8 cellular contexts compared by ENCODE assay signal in genomic region chr19:18416778-18417249, GRCh38. TPM values are rescaled to one million over a fixed set of nuclear protein-coding genes. Genes with fewer than 3 reads are reported as not detected.
DNase-seq lines count a peak whose midpoint lies in the region; ATAC-seq and TF ChIP-seq lines count a peak whose summit lies in the region.

No MANE protein-coding gene starts in this region.

- peaks cover 9% of the 10 kb centered on the region; the same call in 1 of the 2 replicates for H3K4me1 ChIP-seq in HEK293 (ENCODE audit: control insufficient read depth, insufficient read depth, low read length)

- no peak for TF ChIP-seq CTCF in HEK293 (tag by site-specific recombination; IDR thresholded peaks at IDR 0.05)
- no peak for TF ChIP-seq CTCF in epithelial cell of proximal tubule (conservative IDR thresholded peaks at IDR 0.05; ENCODE audit: low read depth, low read length)

- peaks cover 20% of the 10 kb centered on the region for H3K27me3 Mint-ChIP-seq in stimulated activated naive CD8-positive, alpha-beta T cell treated with anti-CD3 and anti-CD28 coated beads, Interleukin-15, Interleukin-2, amounts not matched to agents 100 ng/mL and 50 ng/mL, for 24 hours

- peaks cover 66% of the 10 kb centered on the region for H3K4me1 Mint-ChIP-seq in stimulated activated naive CD8-positive, alpha-beta T cell treated with anti-CD3 and anti-CD28 coated beads, Interleukin-15, Interleukin-2, amounts not matched to agents 100 ng/mL and 50 ng/mL, for 24 hours (ENCODE audit: low read depth)

- H3K4me3 Mint-ChIP-seq in stimulated activated naive CD8-positive, alpha-beta T cell treated with anti-CD3 and anti-CD28 coated beads, Interleukin-15, Interleukin-2, amounts not matched to agents 100 ng/mL and 50 ng/mL, for 24 hours = peak overlapping the region; percentile 75

- peak overlapping the region; percentile 81 for H3K27ac Mint-ChIP-seq in stimulated activated naive CD8-positive, alpha-beta T cell treated with anti-CD3 and anti-CD28 coated beads, Interleukin-15, Interleukin-2, amounts not matched to agents 100 ng/mL and 50 ng/mL, for 24 hours

- peak overlapping the region; percentile 20 for H3K4me3 ChIP-seq in HEK293 (ENCODE audit: low read depth, low read length)
- peak overlapping the region; percentile 59 for H3K4me3 ChIP-seq in epithelial cell of proximal tubule (ENCODE audit: low read depth, low read length)

- no peaks in the 10 kb centered on the region for H3K36me3 ChIP-seq in HEK293 (ENCODE audit: control insufficient read depth in 2 of 2, insufficient read depth in 1 of 2, low read length in 2 of 2)

- DNase-seq in AG08395 (ENCODE audit: low spot score) (peak; percentile 88), NCI-H82 treated with DMSO at 0.1 percent for 48 hours (lab: John Stamatoyannopoulos, UW; ENCODE audit: unreplicated experiment) (peak; percentile 74), epithelial cell of proximal tubule (ENCODE audit: low read depth) (no peak), midbrain (lab: John Stamatoyannopoulos, UW) (peak; percentile 50)
- peak; percentile 71 for DNase-seq in activated T-cell treated with anti-CD3 and anti-CD28 coated beads, Interleukin-2, amount 50 U/mL, for 1 hour

- no peaks in the 10 kb centered on the region for H3K9me3 Mint-ChIP-seq in stimulated activated naive CD8-positive, alpha-beta T cell treated with anti-CD3 and anti-CD28 coated beads, Interleukin-15, Interleukin-2, amounts not matched to agents 100 ng/mL and 50 ng/mL, for 24 hours

- POLR2A ChIA-PET in HEK293 (lab: Yijun Ruan, JAX) = interaction anchor here (1.0 to 4.2 kb wide), 7 partner anchors 9 to 224 kb away, joined by 3 to 75 read pairs (median 4); partner anchors contain the start of genes JUND and MPV17L2

- no peaks in the 10 kb centered on the region for H3K36me3 Mint-ChIP-seq in stimulated activated naive CD8-positive, alpha-beta T cell treated with anti-CD3 and anti-CD28 coated beads, Interleukin-15, Interleukin-2, amounts not matched to agents 100 ng/mL and 50 ng/mL, for 24 hours (ENCODE audit: low read depth)

- no peaks in the 10 kb centered on the region for H3K9me3 ChIP-seq in HEK293 (ENCODE audit: control insufficient read depth, insufficient read depth, low read depth, low read length)

- ATAC-seq in GM21723 (IDR thresholded peaks at IDR 0.05; ENCODE audit: unreplicated experiment) = no peak

- peak overlapping the region; percentile 64; the same call in 1 of the 2 replicates for H3K27ac ChIP-seq in HEK293 (ENCODE audit: extremely low read depth, low read depth, low read length)

- CTCF ChIA-PET in HEK293 (lab: Yijun Ruan, JAX) = interaction anchor here (0.5 to 4.5 kb wide), 8 partner anchors 29 to 215 kb away, joined by 3 to 32 read pairs (median 5); partner anchors contain the start of gene GDF15

TF ChIP-seq in HEK293, 187 proteins besides CTCF, POLR2A, EP300 and RAD21 (continues in another document):
- TF ChIP-seq ZNF561 (tag by site-specific recombination; IDR thresholded peaks at IDR 0.05; ENCODE audit: borderline replicate concordance) (no peak; the same call in 1 of the 2 replicates), ZNF488 (tag by site-specific recombination; IDR thresholded peaks at IDR 0.05) (no peak), ZBTB48 (tag by site-specific recombination; IDR thresholded peaks at IDR 0.05) (no peak; the same call in 1 of the 2 replicates), ZNF266 (tag by site-specific recombination; IDR thresholded peaks at IDR 0.05; ENCODE audit: low read depth) (no peak), ZNF510 (tag by site-specific recombination; IDR thresholded peaks at IDR 0.05; ENCODE audit: insufficient replicate concordance) (no peak), MEIS1 (CRISPR knock-in tag; IDR thresholded peaks at IDR 0.05; ENCODE audit: borderline replicate concordance) (no peak), REST (tag by site-specific recombination; IDR thresholded peaks at IDR 0.05) (no peak), ZNF24 (tag by site-specific recombination; IDR thresholded peaks at IDR 0.05) (no peak), ZNF580 (tag by site-specific recombination; IDR thresholded peaks at IDR 0.05) (no peak), TRIM28 (IDR thresholded peaks at IDR 0.05; ENCODE audit: borderline replicate concordance, low read length) (no peak), ZNF175 (tag by site-specific recombination; IDR thresholded peaks at IDR 0.05) (no peak), YY2 (tag by site-specific recombination; IDR thresholded peaks at IDR 0.05) (0 out of 2 replicates have a peak, but pooled peaks have one; percentile 9), ZNF362 (tag by site-specific recombination; IDR thresholded peaks at IDR 0.05) (no peak), SP7 (tag by site-specific recombination; IDR thresholded peaks at IDR 0.05) (peak; percentile 6; the same call in 1 of the 2 replicates), ZNF174 (tag by site-specific recombination; IDR thresholded peaks at IDR 0.05) (no peak), ZNF626 (tag by site-specific recombination; IDR thresholded peaks at IDR 0.05) (no peak), ZNF184 (tag by site-specific recombination; IDR thresholded peaks at IDR 0.05) (no peak), ZNF341 (tag by site-specific recombination; IDR thresholded peaks at IDR 0.05; ENCODE audit: low read depth) (peak; percentile 76), ZNF138 (tag by site-specific recombination; IDR thresholded peaks at IDR 0.05; ENCODE audit: borderline replicate concordance) (no peak), ZNF140 (tag by site-specific recombination; IDR thresholded peaks at IDR 0.05) (no peak), ZBTB8A (tag by site-specific recombination; IDR thresholded peaks at IDR 0.05) (peak; percentile 75), ZNF221 (tag by site-specific recombination; IDR thresholded peaks at IDR 0.05; ENCODE audit: borderline replicate concordance) (no peak), ZBTB7A (tag by site-specific recombination; IDR thresholded peaks at IDR 0.05; ENCODE audit: low read depth) (no peak), OSR2 (tag by site-specific recombination; IDR thresholded peaks at IDR 0.05) (no peak)

RNA-seq across cellular contexts. Expression of gene SSBP4, which starts 2.4 kb away (rescaled TPM):
- total RNA-seq in epithelial cell of proximal tubule = 119 and 171 TPM in 2 replicates

RNA-seq across cellular contexts. Expression of gene LRRC25, which starts 19.4 kb away (rescaled TPM):
- total RNA-seq in epithelial cell of proximal tubule = 0.06 TPM in 1 of 2 replicates, not detected in the other

RNA-seq across cellular contexts. Expression of gene ISYNA1, which starts 21.1 kb away (rescaled TPM):
- 88.7 and 115 TPM in 2 replicates for total RNA-seq in epithelial cell of proximal tubule

RNA-seq across cellular contexts. Expression of gene GDF15, which starts 30.9 kb away (rescaled TPM):
- total RNA-seq in epithelial cell of proximal tubule = 76.3 and 262 TPM in 2 replicates
